8 cellular contexts compared by ENCODE assay signal in genomic region chr19:6279620-6279930, GRCh38.
A peak's percentile ranks its signal among the peaks of the same experiment; 100 is the strongest.
DNase-seq lines count a peak whose midpoint lies in the region; TF ChIP-seq lines count a peak whose summit lies in the region.

No MANE protein-coding gene starts in this region.

- H3K9ac ChIP-seq in KMS-11, result peak overlapping the region; percentile 87

- H3K4me3 ChIP-seq in KMS-11 (IDR thresholded peaks at IDR 0.05; ENCODE audit: insufficient read depth, low read depth, low read length), result no peak overlapping the region
- peak overlapping the region; percentile 82 for H3K4me3 ChIP-seq in retinal pigment epithelial cell (ENCODE audit: low read length)

- H3K9me3 Mint-ChIP-seq in activated naive CD4-positive, alpha-beta T cell treated with anti-CD3 and anti-CD28 coated beads, Interleukin-2, amount 50 U/mL, for 24 hours, result no peaks in the 10 kb centered on the region

- H3K27ac ChIP-seq in KMS-11, result peak overlapping the region; percentile 36; the same call in 1 of the 2 replicates
- H3K27ac ChIP-seq in epithelial cell of prostate, result peak overlapping the region; percentile 30

- peaks cover 44% of the 10 kb centered on the region for H3K4me1 Mint-ChIP-seq in activated naive CD4-positive, alpha-beta T cell treated with anti-CD3 and anti-CD28 coated beads, Interleukin-2, amount 50 U/mL, for 24 hours

- H3K36me3 Mint-ChIP-seq in activated naive CD4-positive, alpha-beta T cell treated with anti-CD3 and anti-CD28 coated beads, Interleukin-2, amount 50 U/mL, for 24 hours, result peaks cover 4% of the 10 kb centered on the region

- H4K20me1 ChIP-seq in KMS-11 (ENCODE audit: insufficient read depth), result no peaks in the 10 kb centered on the region

- DNase-seq in activated naive CD4-positive, alpha-beta T cell treated with anti-CD3 and anti-CD28 coated beads, Interleukin-2, amount 50 U/mL, for 16 hours, result no peak
- DNase-seq in epithelial cell of prostate (ENCODE audit: low read depth, low spot score) (no peak), retinal pigment epithelial cell (ENCODE audit: low read depth) (no peak), islet precursor cell (no peak), cerebellar cortex (ENCODE audit: low spot score) (no peak), cortex of kidney (lab: John Stamatoyannopoulos, UW) (no peak)

- TF ChIP-seq CTCF in KMS-11 (conservative IDR thresholded peaks at IDR 0.05; ENCODE audit: low read depth, low read length), result no peak
- no peak for TF ChIP-seq CTCF in retinal pigment epithelial cell (conservative IDR thresholded peaks at IDR 0.05; ENCODE audit: low read depth, low read length)

- peak overlapping the region; percentile 74 for H3K4me3 Mint-ChIP-seq in activated naive CD4-positive, alpha-beta T cell treated with anti-CD3 and anti-CD28 coated beads, Interleukin-2, amount 50 U/mL, for 24 hours

- no peaks in the 10 kb centered on the region for H3K36me3 ChIP-seq in KMS-11 (ENCODE audit: insufficient read depth)

- no peak overlapping the region for H3K4me2 ChIP-seq in KMS-11

- no peaks in the 10 kb centered on the region for H3K27me3 ChIP-seq in KMS-11 (ENCODE audit: insufficient read depth, low read depth)

- no peak overlapping the region for H2AFZ ChIP-seq in KMS-11 (ENCODE audit: low read depth)

- H3K27ac Mint-ChIP-seq in activated naive CD4-positive, alpha-beta T cell treated with anti-CD3 and anti-CD28 coated beads, Interleukin-2, amount 50 U/mL, for 24 hours, result no peak overlapping the region

- peaks cover 47% of the 10 kb centered on the region for H3K79me2 ChIP-seq in KMS-11 (ENCODE audit: insufficient read depth, low read depth)

- no peaks in the 10 kb centered on the region for H3K27me3 Mint-ChIP-seq in activated naive CD4-positive, alpha-beta T cell treated with anti-CD3 and anti-CD28 coated beads, Interleukin-2, amount 50 U/mL, for 24 hours

- H3K4me1 ChIP-seq in KMS-11 (ENCODE audit: low read depth, poor library complexity, severe bottlenecking), result peaks cover 9% of the 10 kb centered on the region
